8 cellular contexts compared by ENCODE assay signal in the genomic region with DNA sequence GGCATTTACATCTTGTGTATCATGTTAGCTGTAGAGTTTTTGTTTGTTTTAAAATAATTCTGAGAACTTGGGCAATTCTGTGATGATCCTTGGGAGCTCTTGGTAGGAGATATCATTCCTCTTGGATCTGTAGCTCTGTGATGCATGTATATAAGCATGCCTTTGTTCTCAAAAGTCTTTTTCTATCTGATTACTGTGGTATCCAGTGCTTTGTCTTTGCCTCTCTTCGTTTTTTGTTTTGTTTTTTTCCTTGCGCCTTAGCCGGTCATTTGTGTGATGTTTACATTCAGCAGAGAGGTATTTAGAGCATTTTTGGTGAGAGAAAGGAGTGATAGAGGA.
DNase-seq lines count a peak whose midpoint lies in the region; ATAC-seq and TF ChIP-seq lines count a peak whose summit lies in the region.

No MANE protein-coding gene starts in this region.

- DNase-seq in GM23338 (ENCODE audit: low spot score) (no peak), T-helper 17 cell (no peak), sigmoid colon (no peak), KG1 (lab: John Stamatoyannopoulos, UW) (no peak), SK-N-DZ (ENCODE audit: low spot score) (no peak)
- DNase-seq in stimulated activated CD4-positive, alpha-beta T cell treated with anti-CD3 and anti-CD28 coated beads, Interleukin-4, amount 100 ng/mL, for 1 hour, result no peak

- intact Hi-C loops in sigmoid colon (cut with DNase I), result loop anchor here (5.0 to 10.0 kb wide), 2 partner anchors 83 to 240 kb away; no protein-coding TSS in a partner anchor

- H3K27me3 ChIP-seq in GM23338 (ENCODE audit: insufficient read depth), result peaks cover 6% of the 10 kb centered on the region; the same call in 1 of the 2 replicates
- H3K27me3 ChIP-seq in gastroesophageal sphincter, result no peaks in the 10 kb centered on the region
- no peaks in the 10 kb centered on the region for H3K27me3 ChIP-seq in sigmoid colon

- H3K36me3 Mint-ChIP-seq in GM23338 (ENCODE audit: low read depth) (no peaks in the 10 kb centered on the region), T-helper 17 cell (ENCODE audit: low read depth) (peaks cover 7% of the 10 kb centered on the region)

- no peaks in the 10 kb centered on the region for H3K9me2 ChIP-seq in GM23338 (ENCODE audit: insufficient read depth)

- H3K4me3 Mint-ChIP-seq in GM23338, result peak overlapping the region; percentile 74
- H3K4me3 Mint-ChIP-seq in T-helper 17 cell, result peak overlapping the region; percentile 68

- WGBS in gastroesophageal sphincter (ENCODE audit: low coverage in 1 of 2), 2 donors, result 7 to 12% methylated on average over 3 of the region's 3 CpGs
- WGBS in sigmoid colon, 2 donors, result 43 to 55% methylated on average over 3 of the region's 3 CpGs

- H3K27ac ChIP-seq in GM23338 (ENCODE audit: low read depth) (peak overlapping the region; percentile 27), gastroesophageal sphincter (peak overlapping the region; percentile 70 to 96 (median 94)), sigmoid colon (peak overlapping the region; percentile 85 to 91 (median 88))

- H4K20me1 ChIP-seq in GM23338 (replicated peaks; ENCODE audit: insufficient read depth), result no peaks in the 10 kb centered on the region

- H3K27me3 Mint-ChIP-seq in GM23338 (ENCODE audit: insufficient read depth, low read depth, poor library complexity) (peaks cover 6% of the 10 kb centered on the region), T-helper 17 cell (peaks cover 25% of the 10 kb centered on the region)

- no peak overlapping the region for H2AFZ ChIP-seq in GM23338

- peak overlapping the region; percentile 67 for H3K4me3 ChIP-seq in GM23338
- peak overlapping the region; percentile 64 to 74 for H3K4me3 ChIP-seq in gastroesophageal sphincter
- peak overlapping the region; percentile 54 to 87 (median 77) for H3K4me3 ChIP-seq in sigmoid colon

- H3K27ac Mint-ChIP-seq in GM23338 (peak overlapping the region; percentile 62), T-helper 17 cell (peak overlapping the region; percentile 24)

- no peaks in the 10 kb centered on the region for H3K79me2 ChIP-seq in GM23338 (replicated peaks; ENCODE audit: insufficient read depth)

- no peaks in the 10 kb centered on the region for H3K9me3 Mint-ChIP-seq in GM23338

- H3K36me3 ChIP-seq in GM23338 (ENCODE audit: insufficient read depth) (no peaks in the 10 kb centered on the region), gastroesophageal sphincter (no peaks in the 10 kb centered on the region), sigmoid colon (peaks cover 0 to 2% (median 0%) of the 10 kb centered on the region in 4 donors)

- TF ChIP-seq CTCF in GM23338 (conservative IDR thresholded peaks at IDR 0.05; ENCODE audit: low read depth in 2 of 2) (no peak), gastroesophageal sphincter (IDR thresholded peaks at IDR 0.05) (no peak), sigmoid colon (IDR thresholded peaks at IDR 0.05) (no peak)

- no peak for TF ChIP-seq POLR2A in gastroesophageal sphincter (IDR thresholded peaks at IDR 0.05)
- no peak for TF ChIP-seq POLR2A in sigmoid colon (IDR thresholded peaks at IDR 0.05)

- H3K4me1 ChIP-seq in GM23338 (ENCODE audit: insufficient read depth), result peaks cover 25% of the 10 kb centered on the region
- H3K4me1 ChIP-seq in gastroesophageal sphincter, result peaks cover 5 to 58% (median 7%) of the 10 kb centered on the region in 3 donors
- H3K4me1 ChIP-seq in sigmoid colon, result peaks cover 0 to 51% (median 28%) of the 10 kb centered on the region in 4 donors

- H3K9me3 ChIP-seq in T-helper 17 cell (ENCODE audit: control insufficient read depth, low read length, poor library complexity, severe bottlenecking) (no peaks in the 10 kb centered on the region), gastroesophageal sphincter (no peaks in the 10 kb centered on the region), sigmoid colon (no peaks in the 10 kb centered on the region)

- H3K4me1 Mint-ChIP-seq in GM23338, result peaks cover 31% of the 10 kb centered on the region
- H3K4me1 Mint-ChIP-seq in T-helper 17 cell, result peaks cover 12% of the 10 kb centered on the region

- TF ChIP-seq EP300 in gastroesophageal sphincter (IDR thresholded peaks at IDR 0.05), result no peak
- TF ChIP-seq EP300 in sigmoid colon (IDR thresholded peaks at IDR 0.05), result no peak

- ATAC-seq in GM23338 (peak; percentile 52), T-helper 17 cell (no peak), gastroesophageal sphincter (no peak), GM19395 (IDR thresholded peaks at IDR 0.05; ENCODE audit: unreplicated experiment) (no peak)

- peak overlapping the region; percentile 66 for H3K4me2 ChIP-seq in GM23338

- H3F3A ChIP-seq in GM23338 (replicated peaks; ENCODE audit: low read depth), result no peaks in the 10 kb centered on the region

TF ChIP-seq in GM23338, 12 proteins besides CTCF, POLR2A, EP300 and RAD21 (continues in another document):
- TF ChIP-seq ETS1 (IDR thresholded peaks at IDR 0.05), result no peak
- no peak for TF ChIP-seq POLR2AphosphoS5 (IDR thresholded peaks at IDR 0.05; ENCODE audit: low read depth)
- TF ChIP-seq, protein P1, sequence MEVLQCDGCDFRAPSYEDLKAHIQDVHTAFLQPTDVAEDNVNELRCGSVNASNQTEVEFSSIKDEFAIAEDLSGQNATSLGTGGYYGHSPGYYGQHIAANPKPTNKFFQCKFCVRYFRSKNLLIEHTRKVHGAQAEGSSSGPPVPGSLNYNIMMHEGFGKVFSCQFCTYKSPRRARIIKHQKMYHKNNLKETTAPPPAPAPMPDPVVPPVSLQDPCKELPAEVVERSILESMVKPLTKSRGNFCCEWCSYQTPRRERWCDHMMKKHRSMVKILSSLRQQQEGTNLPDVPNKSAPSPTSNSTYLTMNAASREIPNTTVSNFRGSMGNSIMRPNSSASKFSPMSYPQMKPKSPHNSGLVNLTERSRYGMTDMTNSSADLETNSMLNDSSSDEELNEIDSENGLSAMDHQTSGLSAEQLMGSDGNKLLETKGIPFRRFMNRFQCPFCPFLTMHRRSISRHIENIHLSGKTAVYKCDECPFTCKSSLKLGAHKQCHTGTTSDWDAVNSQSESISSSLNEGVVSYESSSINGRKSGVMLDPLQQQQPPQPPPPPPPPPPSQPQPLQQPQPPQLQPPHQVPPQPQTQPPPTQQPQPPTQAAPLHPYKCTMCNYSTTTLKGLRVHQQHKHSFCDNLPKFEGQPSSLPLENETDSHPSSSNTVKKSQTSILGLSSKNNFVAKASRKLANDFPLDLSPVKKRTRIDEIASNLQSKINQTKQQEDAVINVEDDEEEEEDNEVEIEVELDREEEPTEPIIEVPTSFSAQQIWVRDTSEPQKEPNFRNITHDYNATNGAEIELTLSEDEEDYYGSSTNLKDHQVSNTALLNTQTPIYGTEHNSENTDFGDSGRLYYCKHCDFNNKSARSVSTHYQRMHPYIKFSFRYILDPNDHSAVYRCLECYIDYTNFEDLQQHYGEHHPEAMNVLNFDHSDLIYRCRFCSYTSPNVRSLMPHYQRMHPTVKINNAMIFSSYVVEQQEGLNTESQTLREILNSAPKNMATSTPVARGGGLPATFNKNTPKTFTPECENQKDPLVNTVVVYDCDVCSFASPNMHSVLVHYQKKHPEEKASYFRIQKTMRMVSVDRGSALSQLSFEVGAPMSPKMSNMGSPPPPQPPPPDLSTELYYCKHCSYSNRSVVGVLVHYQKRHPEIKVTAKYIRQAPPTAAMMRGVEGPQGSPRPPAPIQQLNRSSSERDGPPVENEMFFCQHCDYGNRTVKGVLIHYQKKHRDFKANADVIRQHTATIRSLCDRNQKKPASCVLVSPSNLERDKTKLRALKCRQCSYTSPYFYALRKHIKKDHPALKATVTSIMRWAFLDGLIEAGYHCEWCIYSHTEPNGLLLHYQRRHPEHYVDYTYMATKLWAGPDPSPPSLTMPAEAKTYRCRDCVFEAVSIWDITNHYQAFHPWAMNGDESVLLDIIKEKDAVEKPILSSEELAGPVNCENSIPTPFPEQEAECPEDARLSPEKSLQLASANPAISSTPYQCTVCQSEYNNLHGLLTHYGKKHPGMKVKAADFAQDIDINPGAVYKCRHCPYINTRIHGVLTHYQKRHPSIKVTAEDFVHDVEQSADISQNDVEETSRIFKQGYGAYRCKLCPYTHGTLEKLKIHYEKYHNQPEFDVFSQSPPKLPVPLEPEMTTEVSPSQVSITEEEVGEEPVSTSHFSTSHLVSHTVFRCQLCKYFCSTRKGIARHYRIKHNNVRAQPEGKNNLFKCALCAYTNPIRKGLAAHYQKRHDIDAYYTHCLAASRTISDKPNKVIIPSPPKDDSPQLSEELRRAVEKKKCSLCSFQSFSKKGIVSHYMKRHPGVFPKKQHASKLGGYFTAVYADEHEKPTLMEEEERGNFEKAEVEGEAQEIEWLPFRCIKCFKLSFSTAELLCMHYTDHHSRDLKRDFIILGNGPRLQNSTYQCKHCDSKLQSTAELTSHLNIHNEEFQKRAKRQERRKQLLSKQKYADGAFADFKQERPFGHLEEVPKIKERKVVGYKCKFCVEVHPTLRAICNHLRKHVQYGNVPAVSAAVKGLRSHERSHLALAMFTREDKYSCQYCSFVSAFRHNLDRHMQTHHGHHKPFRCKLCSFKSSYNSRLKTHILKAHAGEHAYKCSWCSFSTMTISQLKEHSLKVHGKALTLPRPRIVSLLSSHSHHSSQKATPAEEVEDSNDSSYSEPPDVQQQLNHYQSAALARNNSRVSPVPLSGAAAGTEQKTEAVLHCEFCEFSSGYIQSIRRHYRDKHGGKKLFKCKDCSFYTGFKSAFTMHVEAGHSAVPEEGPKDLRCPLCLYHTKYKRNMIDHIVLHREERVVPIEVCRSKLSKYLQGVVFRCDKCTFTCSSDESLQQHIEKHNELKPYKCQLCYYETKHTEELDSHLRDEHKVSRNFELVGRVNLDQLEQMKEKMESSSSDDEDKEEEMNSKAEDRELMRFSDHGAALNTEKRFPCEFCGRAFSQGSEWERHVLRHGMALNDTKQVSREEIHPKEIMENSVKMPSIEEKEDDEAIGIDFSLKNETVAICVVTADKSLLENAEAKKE (CRISPR knock-in tag; IDR thresholded peaks at IDR 0.05), result no peak
- TF ChIP-seq CREB1 (CRISPR knock-in tag; IDR thresholded peaks at IDR 0.05; ENCODE audit: low read depth), result no peak
- TF ChIP-seq EZH2 (IDR thresholded peaks at IDR 0.05; ENCODE audit: low read depth, unreplicated experiment), result no peak
- TF ChIP-seq NANOG (IDR thresholded peaks at IDR 0.05; ENCODE audit: borderline replicate concordance), result no peak

Comparison
In these comparisons a context has a peak if more than half of its experiments do, and no peak if none do; other contexts are left out.
1. H3K27ac ChIP-seq: peak in every context shown above with its lines; median percentile 94 in gastroesophageal sphincter; 88 in sigmoid colon; 27 in GM23338.